In the genomic region with DNA sequence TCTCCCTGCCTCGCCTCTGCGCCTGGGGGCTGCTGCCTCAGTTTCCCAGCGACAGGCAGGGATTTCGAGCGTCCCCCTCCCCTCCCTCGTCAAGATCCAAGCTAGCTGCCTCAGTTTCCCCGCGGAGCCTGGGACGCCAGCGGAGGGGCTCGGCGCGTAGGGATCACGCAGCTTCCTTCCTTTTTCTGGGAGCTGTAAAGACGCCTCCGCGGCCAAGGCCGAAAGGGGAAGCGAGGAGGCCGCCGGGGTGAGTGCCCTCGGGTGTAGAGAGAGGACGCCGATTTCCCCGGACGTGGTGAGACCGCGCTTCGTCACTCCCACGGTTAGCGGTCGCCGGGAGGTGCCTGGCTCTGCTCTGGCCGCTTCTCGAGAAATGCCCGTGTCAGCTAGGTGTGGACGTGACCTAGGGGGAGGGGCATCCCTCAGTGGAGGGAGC, we compare ENCODE assay signal across 8 cellular contexts. TPM values are rescaled to one million over a fixed set of nuclear protein-coding genes. Genes with fewer than 3 reads are reported as not detected.
DNase-seq lines count a peak whose midpoint lies in the region; ATAC-seq and TF ChIP-seq lines count a peak whose summit lies in the region.

No MANE protein-coding gene starts in this region.

- H3K27ac ChIP-seq in body of pancreas (peak overlapping the region in 3 of 4 donors; percentile 10 to 85 (median 75)), layer of hippocampus (ENCODE audit: low read depth, low read length) (peak overlapping the region; percentile 56)

- WGBS in body of pancreas, 2 donors: 3% methylated on average over 37 of the region's 37 CpGs; no CpG with 5 or more reads in 1 of the 2 donors

- peak overlapping the region; percentile 78 for H3K4me3 ChIP-seq in GM12864 (ENCODE audit: low read depth, low read length)
- H3K4me3 ChIP-seq in body of pancreas: no peak overlapping the region

- no peaks in the 10 kb centered on the region for H3K9me3 ChIP-seq in body of pancreas

- H3K36me3 ChIP-seq in body of pancreas (replicated peaks in 1 of 2; ENCODE audit: insufficient read depth in 1 of 2, low read depth in 2 of 2): no peaks in the 10 kb centered on the region

- DNase-seq in GM12864 (ENCODE audit: low read depth): no peak
- peak in 4 of 5 experiments; percentile 47 to 93 (median 66) for DNase-seq in T-helper 2 cell
- DNase-seq in body of pancreas: peak; percentile 40 to 78 (median 48)
- peak; percentile 61 to 75 for DNase-seq in stimulated activated CD4-positive, alpha-beta T cell treated with anti-CD3 and anti-CD28 coated beads, Interleukin-4, amount 100 ng/mL, for 48 hours (ENCODE audit: low read depth in 2 of 2)
- no peak for DNase-seq in NCI-H510A (lab: John Stamatoyannopoulos, UW)

- H3K27me3 ChIP-seq in body of pancreas (peaks cover 0 to 10% of the 10 kb centered on the region in 2 donors), layer of hippocampus (ENCODE audit: control insufficient read depth, insufficient read depth, low read length) (peaks cover 8% of the 10 kb centered on the region)

- ATAC-seq in HG03159 (IDR thresholded peaks at IDR 0.05; ENCODE audit: unreplicated experiment): peak; percentile 31
- peak; percentile 24 for ATAC-seq in body of pancreas
- no peak for ATAC-seq in GM21367 (IDR thresholded peaks at IDR 0.05; ENCODE audit: unreplicated experiment)

- no peak for TF ChIP-seq POLR2A in body of pancreas (IDR thresholded peaks at IDR 0.05)

- intact Hi-C loops in body of pancreas (cut with DNase I): loop anchor here (2.0 kb wide), 1 partner anchor 117 kb away; no protein-coding TSS in a partner anchor

- peaks cover 23% of the 10 kb centered on the region for H3K4me1 ChIP-seq in body of pancreas

- TF ChIP-seq CTCF in GM12864 (IDR thresholded peaks at IDR 0.05; ENCODE audit: low read depth, low read length, missing control alignments): no peak
- no peak for TF ChIP-seq CTCF in body of pancreas (IDR thresholded peaks at IDR 0.05)

RNA-seq across cellular contexts. Expression of a gene that starts 0.7 kb away (rescaled TPM):
- total RNA-seq in body of pancreas: 10 to 100 TPM in 1 of 2 donors, 1 to 10 TPM in 1; 7.3 to 68.9 TPM

RNA-seq across cellular contexts. Expression of a gene that starts 16.6 kb away (rescaled TPM):
- total RNA-seq in body of pancreas: under 1 TPM in 1 of 2 donors, not detected in 1; 0.26 TPM

RNA-seq across cellular contexts. Expression of a gene that starts 18.2 kb away (rescaled TPM):
- 10 to 100 TPM; 17.9 to 18.1 TPM for total RNA-seq in body of pancreas

RNA-seq across cellular contexts. Expression of a gene that starts 19.6 kb away (rescaled TPM):
- total RNA-seq in body of pancreas: under 1 TPM in 1 of 2 donors, not detected in 1; 0.33 TPM

RNA-seq across cellular contexts. Expression of a gene that starts 39.1 kb away (rescaled TPM):
- 1 to 10 TPM; 2.6 to 3.6 TPM for total RNA-seq in body of pancreas

Comparison
In these comparisons a context has a peak if more than half of its experiments do, and no peak if none do; other contexts are left out.
1. DNase-seq: peak in T-helper 2 cell (4 of 5), body of pancreas (4 of 4) and stimulated activated CD4-positive, alpha-beta T cell treated with anti-CD3 and anti-CD28 coated beads, Interleukin-4, amount 100 ng/mL, for 48 hours (2 of 2); none in GM12864 (single experiment) and NCI-H510A (single experiment).